ENCODE assay signal across 23 cellular contexts in the genomic region with DNA sequence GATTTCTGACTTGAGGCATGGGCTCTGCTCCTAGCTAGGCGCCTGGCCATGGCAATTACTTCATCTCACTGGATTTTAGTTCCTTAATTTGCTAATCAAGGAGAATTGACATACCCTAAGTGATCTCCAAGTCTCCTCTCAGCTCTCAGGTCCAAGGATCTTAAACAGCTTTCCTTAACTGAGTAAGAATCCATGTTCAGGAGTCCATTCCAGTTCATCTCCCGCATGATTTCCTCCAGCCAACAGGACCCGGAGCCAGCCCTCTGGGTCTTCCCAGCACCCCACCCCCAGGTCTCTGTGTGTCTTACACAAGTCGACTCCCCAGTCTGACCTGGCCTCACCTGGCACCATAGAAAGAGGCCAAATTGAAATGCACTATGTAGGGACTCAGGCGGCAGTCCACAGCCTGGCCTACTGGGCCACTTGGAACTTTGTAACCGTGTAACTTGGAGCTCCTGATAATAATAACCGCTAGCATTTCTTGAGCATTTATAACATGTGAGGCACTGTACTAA.
"Had no signal": no experiment of that assay in that cellular context is flagged by ENCODE, and none has a peak within 500 bp of the region (broad histone marks: within the 10 kb centered on the region; RNA-seq: fewer than 3 reads in every experiment).

No MANE protein-coding gene starts in this region.

- H3K27ac Mint-ChIP-seq: IgD-negative memory B cell had no signal

- H3K9me3 ChIP-seq: SK-N-SH had no signal

- H3K9me3 Mint-ChIP-seq: IgD-negative memory B cell had no signal

- H3K4me3 Mint-ChIP-seq: IgD-negative memory B cell had no signal

- ATAC-seq: K562 had no signal

- H3K27ac ChIP-seq: HL-60, KMS-11 had no signal

- DNase-seq: Kasumi-1, MM.1S, MV-4-11, NCI-H1048, NCI-H1105, NCI-H1417, NCI-H1436 treated with DMSO at 0.1 percent for 48 hours, NCI-H1694, NCI-H187 treated with DMSO at 0.1 percent for 48 hours, NCI-H2029 treated with DMSO at 0.1 percent for 48 hours, NCI-H2171 treated with DMSO at 0.1 percent for 48 hours, NCI-H345, NCI-H446 treated with DMSO at 0.1 percent for 48 hours, NCI-H510A treated with DMSO at 0.1 percent for 48 hours, NCI-H526, Right ventricle myocardium superior, RPMI8226, SIG-M5, SK-N-SH had no signal

- H3K4me3 ChIP-seq: K562 had no signal

- H3K4me1 Mint-ChIP-seq: IgD-negative memory B cell had no signal

- H3K36me3 Mint-ChIP-seq: IgD-negative memory B cell had no signal

- H3K9ac ChIP-seq: KMS-11, SK-N-SH had no signal

- H3K4me2 ChIP-seq: KMS-11, SK-N-SH had no signal
